23 cellular contexts compared by ENCODE assay signal in genomic region chr7:131183076-131183471, GRCh38.
DNase-seq lines count a peak whose midpoint lies in the region; ATAC-seq, FAIRE-seq and TF ChIP-seq lines count a peak whose summit lies in the region.
"Had no signal": no experiment of that assay in that cellular context is flagged by ENCODE, and none has a peak within 500 bp of the region (broad histone marks: within the 10 kb centered on the region; RNA-seq: fewer than 3 reads in every experiment).

No MANE protein-coding gene starts in this region.

- no peaks in the 10 kb centered on the region for H3K27me3 Mint-ChIP-seq in T-helper 1 cell treated with Interleukin-12 subunit alpha and Interleukin-12 subunit beta and Interleukin-4 antibody, amounts not matched to agents 30 μg/mL and 1 μg/mL, for 36 hours (ENCODE audit: low read depth)
- H3K27me3 Mint-ChIP-seq in central memory CD8-positive, alpha-beta T cell = no peaks in the 10 kb centered on the region
- H3K27me3 Mint-ChIP-seq: IgD-negative memory B cell had no signal

- peaks cover 33% of the 10 kb centered on the region for H3K4me1 Mint-ChIP-seq in T-helper 1 cell treated with Interleukin-12 subunit alpha and Interleukin-12 subunit beta and Interleukin-4 antibody, amounts not matched to agents 30 μg/mL and 1 μg/mL, for 36 hours (ENCODE audit: low read depth)
- peaks cover 19% of the 10 kb centered on the region for H3K4me1 Mint-ChIP-seq in central memory CD8-positive, alpha-beta T cell
- H3K4me1 Mint-ChIP-seq: nephron had no signal

- TF ChIP-seq RAD21 in A549 (conservative IDR thresholded peaks at IDR 0.05 in 1 of 2, IDR thresholded peaks at IDR 0.05 in 1 of 2) = no peak

- DNase-seq in T-helper 1 cell (no peak), A549 (ENCODE audit: low read depth in 1 of 2, low spot score in 1 of 2) (no peak), OCI-LY7 (ENCODE audit: low spot score) (peak; percentile 30), AML-193 (lab: John Stamatoyannopoulos, UW) (no peak), NCI-H1417 treated with DMSO at 0.1 percent for 48 hours (lab: John Stamatoyannopoulos, UW) (no peak)
- DNase-seq in central memory CD8-positive, alpha-beta T cell (ENCODE audit: low spot score in 2 of 2) = no peak
- DNase-seq in effector CD4-positive, alpha-beta T cell = no peak
- DNase-seq: 8988T; activated CD4-positive, alpha-beta T cell treated with anti-CD3 and anti-CD28 coated beads, Interleukin-2, amount 50 U/mL, for 4 hours; amniotic stem cell; brain microvascular endothelial cell; DMS 273 treated with DMSO at 0.1 percent for 48 hours; erythroblast; H9; NCI-H82; stomach; tibial artery had no signal

- peak overlapping the region; percentile 74; the same call in 1 of the 2 replicates for H2AFZ ChIP-seq in OCI-LY7 (ENCODE audit: low read length)

- WGBS in A549 (ENCODE audit: missing lambda C conversion rate) = 86% methylated on average over 2 of the region's 2 CpGs

- no peaks in the 10 kb centered on the region for H4K20me1 ChIP-seq in OCI-LY7 (ENCODE audit: insufficient read depth, low read length)

- intact Hi-C loops in OCI-LY7 (cut with micrococcal nuclease; ENCODE audit: unreplicated experiment) = no loop called here

- no peaks in the 10 kb centered on the region for H3K9me3 Mint-ChIP-seq in T-helper 1 cell treated with Interleukin-12 subunit alpha and Interleukin-12 subunit beta and Interleukin-4 antibody, amounts not matched to agents 30 μg/mL and 1 μg/mL, for 36 hours
- no peaks in the 10 kb centered on the region for H3K9me3 Mint-ChIP-seq in central memory CD8-positive, alpha-beta T cell
- H3K9me3 Mint-ChIP-seq: CD8-positive, alpha-beta T cell; H9; nephron had no signal

- no peaks in the 10 kb centered on the region for H3K36me3 ChIP-seq in OCI-LY7 (ENCODE audit: insufficient read depth, low read length)
- H3K36me3 ChIP-seq: brain microvascular endothelial cell, stomach, tibial artery had no signal

- no peak for TF ChIP-seq EP300 in A549 (IDR thresholded peaks at IDR 0.05)

- no TSS peak for BruUV-seq in OCI-LY7 (replicated peaks; lab: Mats Ljungman, UMichigan)

- H3K4me3 ChIP-seq in A549 (no peak overlapping the region), OCI-LY7 (ENCODE audit: low read depth, low read length, poor library complexity, severe bottlenecking) (no peak overlapping the region)
- H3K4me3 ChIP-seq: stomach, tibial artery had no signal

- H3K4me2 ChIP-seq in A549 (0 out of 3 replicates have a peak overlapping the region, but pooled peaks have one; percentile 17), OCI-LY7 (ENCODE audit: low read length) (peak overlapping the region; percentile 52)

- peak overlapping the region; percentile 44 to 90; a peak in 4 of 6 replicates for H3K27ac ChIP-seq in A549
- no peak overlapping the region for H3K27ac ChIP-seq in OCI-LY7 (ENCODE audit: low read depth, low read length, poor library complexity, severe bottlenecking)
- H3K27ac ChIP-seq: brain microvascular endothelial cell, stomach, tibial artery had no signal

- no peaks in the 10 kb centered on the region for H3K79me2 ChIP-seq in OCI-LY7 (ENCODE audit: insufficient read depth, low read depth, low read length)

- no peak overlapping the region for H3K4me3 Mint-ChIP-seq in T-helper 1 cell treated with Interleukin-12 subunit alpha and Interleukin-12 subunit beta and Interleukin-4 antibody, amounts not matched to agents 30 μg/mL and 1 μg/mL, for 36 hours
- H3K4me3 Mint-ChIP-seq in central memory CD8-positive, alpha-beta T cell = no peak overlapping the region
- H3K4me3 Mint-ChIP-seq: H9, nephron had no signal

- no peak for TF ChIP-seq POLR2A in A549 (IDR thresholded peaks at IDR 0.05; ENCODE audit: low read length)

- no peak for FAIRE-seq in A549 (lab: Jason Lieb, UNC)
- FAIRE-seq: colon, GM19239 had no signal

- CTCF ChIA-PET in A549 (lab: Yijun Ruan, JAX) = no interaction called here
- CTCF ChIA-PET in OCI-LY7 (lab: Charles Lee; ENCODE audit: unreplicated experiment) = no interaction called here

- H3K9me2 ChIP-seq in OCI-LY7 (ENCODE audit: insufficient read depth, low read length) = no peaks in the 10 kb centered on the region

- no peak for TF ChIP-seq CTCF in A549 (IDR thresholded peaks at IDR 0.05)
- no peak for TF ChIP-seq CTCF in OCI-LY7 (conservative IDR thresholded peaks at IDR 0.05; ENCODE audit: low read length)

- no peaks in the 10 kb centered on the region for H3K9me3 ChIP-seq in A549
- no peaks in the 10 kb centered on the region for H3K9me3 ChIP-seq in OCI-LY7 (ENCODE audit: low read length)
- H3K9me3 ChIP-seq: stomach had no signal

- peak overlapping the region; percentile 66 for H3K27ac Mint-ChIP-seq in T-helper 1 cell treated with Interleukin-12 subunit alpha and Interleukin-12 subunit beta and Interleukin-4 antibody, amounts not matched to agents 30 μg/mL and 1 μg/mL, for 36 hours
- peak overlapping the region; percentile 36 for H3K27ac Mint-ChIP-seq in central memory CD8-positive, alpha-beta T cell (ENCODE audit: low read depth)
- H3K27ac Mint-ChIP-seq: H9, nephron had no signal

- POLR2A ChIA-PET in A549 (lab: Yijun Ruan, JAX) (no interaction called here), OCI-LY7 (lab: Charles Lee) (interaction anchor here (1.1 kb wide), 1 partner anchor 13 kb away, joined by 3 read pairs; no protein-coding TSS in a partner anchor)

- H3K4me1 ChIP-seq in A549 (peaks cover 59% of the 10 kb centered on the region), OCI-LY7 (ENCODE audit: insufficient read depth, low read length, poor library complexity, severe bottlenecking) (peaks cover 18% of the 10 kb centered on the region)
- H3K4me1 ChIP-seq: stomach, tibial artery had no signal

- no peak for ATAC-seq in A549
- no peak for ATAC-seq in central memory CD8-positive, alpha-beta T cell (replicated peaks; ENCODE audit: extremely low read depth, poor library complexity, severe bottlenecking)
- ATAC-seq: CD8-positive, alpha-beta T cell had no signal

- H3K36me3 Mint-ChIP-seq in T-helper 1 cell treated with Interleukin-12 subunit alpha and Interleukin-12 subunit beta and Interleukin-4 antibody, amounts not matched to agents 30 μg/mL and 1 μg/mL, for 36 hours (ENCODE audit: low read depth) = peaks cover 3% of the 10 kb centered on the region
- no peaks in the 10 kb centered on the region for H3K36me3 Mint-ChIP-seq in central memory CD8-positive, alpha-beta T cell (ENCODE audit: insufficient read depth)
- H3K36me3 Mint-ChIP-seq: CD8-positive, alpha-beta T cell had no signal

TF ChIP-seq in A549, 52 proteins besides CTCF, POLR2A, EP300 and RAD21:
- TF ChIP-seq ZC3H11A (IDR thresholded peaks at IDR 0.05) = no peak
